ENCODE assay signal across 1 cellular context in genomic region chr9:31588010-31588409, GRCh38.
TF ChIP-seq lines count a peak whose summit lies in the region.

No MANE protein-coding gene starts in this region.

TF ChIP-seq in WTC11, 78 proteins besides CTCF, POLR2A, EP300 and RAD21 (continued from another document):
- TF ChIP-seq ZNF512 (CRISPR knock-in tag; IDR thresholded peaks at IDR 0.05; ENCODE audit: borderline replicate concordance) (no peak), MXD4 (CRISPR knock-in tag; IDR thresholded peaks at IDR 0.05; ENCODE audit: borderline replicate concordance) (no peak), PRRX2 (CRISPR knock-in tag; IDR thresholded peaks at IDR 0.05) (no peak), SP1 (CRISPR knock-in tag; conservative IDR thresholded peaks at IDR 0.05) (no peak)
